12 cellular contexts compared by ENCODE assay signal in genomic region chr1:59669752-59670312, GRCh38.
DNase-seq lines count a peak whose midpoint lies in the region; ATAC-seq and TF ChIP-seq lines count a peak whose summit lies in the region.
"Had no signal": no experiment of that assay in that cellular context is flagged by ENCODE, and none has a peak within 500 bp of the region (broad histone marks: within the 10 kb centered on the region; RNA-seq: fewer than 3 reads in every experiment).

No MANE protein-coding gene starts in this region.

- H3K4me3 ChIP-seq in SJSA1 (no peak overlapping the region), fibroblast of lung (replicated peaks in 1 of 4; ENCODE audit: control extremely low read depth in 1 of 4, insufficient read depth in 1 of 4, low read depth in 3 of 4, low read length in 4 of 4) (no peak overlapping the region), tibial artery (no peak overlapping the region)
- H3K4me3 ChIP-seq: PC-9 had no signal

- no peak overlapping the region for H2AFZ ChIP-seq in fibroblast of lung (ENCODE audit: low read length)
- H2AFZ ChIP-seq: PC-9 had no signal

- no peaks in the 10 kb centered on the region for H3K27me3 Mint-ChIP-seq in stimulated activated naive B cell treated with anti-CD40 and anti-IgM and Interleukin-4, amounts not matched to agents 10 μg/mL and 1 μg/mL and 100 μg/mL, for 72 hours
- H3K27me3 Mint-ChIP-seq in stimulated activated memory B cell treated with anti-CD40 and anti-IgM and Interleukin-4, amounts not matched to agents 10 μg/mL and 1 μg/mL and 100 μg/mL, for 72 hours = no peaks in the 10 kb centered on the region
- H3K27me3 Mint-ChIP-seq: naive thymus-derived CD8-positive, alpha-beta T cell had no signal

- no peak for ATAC-seq in stimulated activated naive B cell treated with anti-CD40 and anti-IgM and Interleukin-4, amounts not matched to agents 10 μg/mL and 1 μg/mL and 100 μg/mL, for 72 hours (replicated peaks)
- ATAC-seq in stimulated activated memory B cell treated with anti-CD40 and anti-IgM and Interleukin-4, amounts not matched to agents 10 μg/mL and 1 μg/mL and 100 μg/mL, for 72 hours = no peak
- ATAC-seq in GM18502 (IDR thresholded peaks at IDR 0.05; ENCODE audit: poor library complexity, unreplicated experiment) = no peak
- ATAC-seq: naive thymus-derived CD8-positive, alpha-beta T cell had no signal

- H3K4me1 Mint-ChIP-seq in stimulated activated naive B cell treated with anti-CD40 and anti-IgM and Interleukin-4, amounts not matched to agents 10 μg/mL and 1 μg/mL and 100 μg/mL, for 72 hours = peaks cover 16 to 42% of the 10 kb centered on the region in 2 donors
- H3K4me1 Mint-ChIP-seq in stimulated activated memory B cell treated with anti-CD40 and anti-IgM and Interleukin-4, amounts not matched to agents 10 μg/mL and 1 μg/mL and 100 μg/mL, for 72 hours = peaks cover 30% of the 10 kb centered on the region

- H3K36me3 ChIP-seq in SJSA1 (no peaks in the 10 kb centered on the region), fibroblast of lung (ENCODE audit: control insufficient read depth, insufficient read depth, low read length) (no peaks in the 10 kb centered on the region), tibial artery (no peaks in the 10 kb centered on the region)

- no peak overlapping the region for H3K4me3 Mint-ChIP-seq in stimulated activated naive B cell treated with anti-CD40 and anti-IgM and Interleukin-4, amounts not matched to agents 10 μg/mL and 1 μg/mL and 100 μg/mL, for 72 hours
- no peak overlapping the region for H3K4me3 Mint-ChIP-seq in stimulated activated memory B cell treated with anti-CD40 and anti-IgM and Interleukin-4, amounts not matched to agents 10 μg/mL and 1 μg/mL and 100 μg/mL, for 72 hours
- H3K4me3 Mint-ChIP-seq: naive thymus-derived CD8-positive, alpha-beta T cell had no signal

- no peak overlapping the region for H3K9ac ChIP-seq in fibroblast of lung (ENCODE audit: insufficient read depth, low read length)
- H3K9ac ChIP-seq: KMS-11 had no signal

- no peaks in the 10 kb centered on the region for H3K9me3 Mint-ChIP-seq in stimulated activated naive B cell treated with anti-CD40 and anti-IgM and Interleukin-4, amounts not matched to agents 10 μg/mL and 1 μg/mL and 100 μg/mL, for 72 hours
- H3K9me3 Mint-ChIP-seq in stimulated activated memory B cell treated with anti-CD40 and anti-IgM and Interleukin-4, amounts not matched to agents 10 μg/mL and 1 μg/mL and 100 μg/mL, for 72 hours = no peaks in the 10 kb centered on the region
- H3K9me3 Mint-ChIP-seq: naive thymus-derived CD8-positive, alpha-beta T cell had no signal

- peak overlapping the region; percentile 0 for H3K4me2 ChIP-seq in fibroblast of lung (ENCODE audit: extremely low read depth, insufficient read depth, low read length)
- H3K4me2 ChIP-seq: KMS-11, PC-9 had no signal

- H3K27ac Mint-ChIP-seq in stimulated activated naive B cell treated with anti-CD40 and anti-IgM and Interleukin-4, amounts not matched to agents 10 μg/mL and 1 μg/mL and 100 μg/mL, for 72 hours = no peak overlapping the region
- no peak overlapping the region for H3K27ac Mint-ChIP-seq in stimulated activated memory B cell treated with anti-CD40 and anti-IgM and Interleukin-4, amounts not matched to agents 10 μg/mL and 1 μg/mL and 100 μg/mL, for 72 hours
- H3K27ac Mint-ChIP-seq: naive thymus-derived CD8-positive, alpha-beta T cell had no signal

- DNase-seq in SJSA1 (ENCODE audit: low read depth in 1 of 2, low spot score in 2 of 2) = no peak
- peak; percentile 30 to 77 for DNase-seq in fibroblast of lung (ENCODE audit: low read depth in 2 of 2)
- DNase-seq in mucosa of gallbladder (ENCODE audit: low spot score) = peak; percentile 40
- peak; percentile 73 to 75 for DNase-seq in tibial artery
- DNase-seq in stimulated activated naive B cell treated with anti-CD40 and anti-IgM and Interleukin-4, amounts not matched to agents 10 μg/mL and 1 μg/mL and 100 μg/mL, for 72 hours = no peak
- DNase-seq in GF-D8 (lab: John Stamatoyannopoulos, UW) = no peak
- DNase-seq: activated CD8-positive, alpha-beta memory T cell treated with anti-CD3 and anti-CD28 coated beads for 24 hours; naive thymus-derived CD8-positive, alpha-beta T cell; PC-9 had no signal

- no peaks in the 10 kb centered on the region for H3K27me3 ChIP-seq in SJSA1 (replicated peaks)
- H3K27me3 ChIP-seq in fibroblast of lung (ENCODE audit: control insufficient read depth, insufficient read depth, low read length) = no peaks in the 10 kb centered on the region
- H3K27me3 ChIP-seq in tibial artery = no peaks in the 10 kb centered on the region

- intact Hi-C loops in tibial artery (cut with DNase I; ENCODE audit: low total_unique reads) = no loop called here

- no peaks in the 10 kb centered on the region for H3K79me2 ChIP-seq in fibroblast of lung (ENCODE audit: control insufficient read depth, insufficient read depth, low read length)

- no peak for TF ChIP-seq CTCF in fibroblast of lung (conservative IDR thresholded peaks at IDR 0.05 in 1 of 2, IDR thresholded peaks at IDR 0.05 in 1 of 2; ENCODE audit: low read depth in 1 of 2, low read length in 2 of 2)
- TF ChIP-seq CTCF in tibial artery (IDR thresholded peaks at IDR 0.05) = no peak

- H3K4me1 ChIP-seq in SJSA1 (replicated peaks) = peaks cover 15% of the 10 kb centered on the region
- peaks cover 3% of the 10 kb centered on the region for H3K4me1 ChIP-seq in fibroblast of lung (ENCODE audit: control insufficient read depth, extremely low read depth, insufficient read depth, low read length)
- peaks cover 0 to 21% (median 10%) of the 10 kb centered on the region in 4 donors for H3K4me1 ChIP-seq in tibial artery

- no peaks in the 10 kb centered on the region for H4K20me1 ChIP-seq in fibroblast of lung (ENCODE audit: control insufficient read depth, extremely low read depth, insufficient read depth, low read length)

- H3K27ac ChIP-seq in SJSA1 = 0 out of 2 replicates have a peak overlapping the region, but pooled peaks have one; percentile 1
- H3K27ac ChIP-seq in fibroblast of lung (ENCODE audit: insufficient read depth, low read length) = no peak overlapping the region
- H3K27ac ChIP-seq in tibial artery = peak overlapping the region; percentile 12 to 44
- H3K27ac ChIP-seq: KMS-11, PC-9 had no signal

- H3K9me3 ChIP-seq in SJSA1 (replicated peaks) (peaks cover 10% of the 10 kb centered on the region), fibroblast of lung (ENCODE audit: control insufficient read depth, insufficient read depth, low read depth, low read length) (no peaks in the 10 kb centered on the region), tibial artery (no peaks in the 10 kb centered on the region)

- H3K36me3 Mint-ChIP-seq in stimulated activated naive B cell treated with anti-CD40 and anti-IgM and Interleukin-4, amounts not matched to agents 10 μg/mL and 1 μg/mL and 100 μg/mL, for 72 hours = peaks cover 13 to 19% of the 10 kb centered on the region in 2 donors
- peaks cover 35% of the 10 kb centered on the region for H3K36me3 Mint-ChIP-seq in stimulated activated memory B cell treated with anti-CD40 and anti-IgM and Interleukin-4, amounts not matched to agents 10 μg/mL and 1 μg/mL and 100 μg/mL, for 72 hours

Comparison
In these comparisons a context has a peak if more than half of its experiments do, and no peak if none do; other contexts are left out.
1. DNase-seq: peak in fibroblast of lung (2 of 2), mucosa of gallbladder (single experiment) and tibial artery (2 of 2); none in SJSA1 (0 of 2), stimulated activated naive B cell treated with anti-CD40 and anti-IgM and Interleukin-4, amounts not matched to agents 10 μg/mL and 1 μg/mL and 100 μg/mL, for 72 hours (single experiment) and GF-D8 (single experiment).